21 cellular contexts compared by ENCODE assay signal in genomic region chr6:170198298-170198697, GRCh38.
A peak's percentile ranks its signal among the peaks of the same experiment; 100 is the strongest.
DNase-seq lines count a peak whose midpoint lies in the region; ATAC-seq and TF ChIP-seq lines count a peak whose summit lies in the region.
"Had no signal": no experiment of that assay in that cellular context is flagged by ENCODE, and none has a peak within 500 bp of the region (broad histone marks: within the 10 kb centered on the region; RNA-seq: fewer than 3 reads in every experiment).

No MANE protein-coding gene starts in this region.

- peak overlapping the region; percentile 38 to 65 (median 49); a peak in 21 of 22 replicates for H3K4me2 ChIP-seq in BLaER1 treated with 17β-estradiol and CSF1 and Interleukin-3, amounts not matched to agents 10 nM and 100 nM
- H3K4me2 ChIP-seq in smooth muscle cell: peak overlapping the region; percentile 23
- H3K4me2 ChIP-seq: SK-N-SH had no signal

- H3K4me1 ChIP-seq in BLaER1 treated with 17β-estradiol and CSF1 and Interleukin-3, amounts not matched to agents 10 nM and 100 nM: peaks cover 10 to 17% (median 14%) of the 10 kb centered on the region in 10 experiments
- no peaks in the 10 kb centered on the region for H3K4me1 ChIP-seq in smooth muscle cell (ENCODE audit: low read depth)
- H3K4me1 ChIP-seq: Caco-2 had no signal

- peaks cover 19 to 22% of the 10 kb centered on the region in 2 donors for H3K9me3 Mint-ChIP-seq in activated T-cell treated with anti-CD3 and anti-CD28 coated beads, Interleukin-2, amount 50 U/mL, for 72 hours

- H3K4me3 Mint-ChIP-seq in activated T-cell treated with anti-CD3 and anti-CD28 coated beads, Interleukin-2, amount 50 U/mL, for 72 hours: no peak overlapping the region
- H3K4me3 Mint-ChIP-seq: CD8-positive, alpha-beta T cell had no signal

- H2AFZ ChIP-seq in smooth muscle cell (ENCODE audit: low read depth): no peak overlapping the region

- H3K79me2 ChIP-seq in smooth muscle cell (ENCODE audit: low read depth): no peaks in the 10 kb centered on the region

- H3K27ac ChIP-seq in BLaER1 treated with 17β-estradiol and CSF1 and Interleukin-3, amounts not matched to agents 10 nM and 100 nM: no peak overlapping the region
- H3K27ac ChIP-seq in smooth muscle cell (ENCODE audit: low read depth): no peak overlapping the region
- H3K27ac ChIP-seq: C4-2B had no signal

- H3K9me3 ChIP-seq in BLaER1 treated with 17β-estradiol and CSF1 and Interleukin-3, amounts not matched to agents 10 nM and 100 nM (replicated peaks in 1 of 11): peaks cover 35 to 48% (median 39%) of the 10 kb centered on the region in 11 experiments
- peaks cover 12% of the 10 kb centered on the region for H3K9me3 ChIP-seq in smooth muscle cell (replicated peaks; ENCODE audit: low read depth)

- H3K9ac ChIP-seq in BLaER1 treated with 17β-estradiol and CSF1 and Interleukin-3, amounts not matched to agents 10 nM and 100 nM: no peak overlapping the region
- H3K9ac ChIP-seq in smooth muscle cell (ENCODE audit: low read depth): no peak overlapping the region
- H3K9ac ChIP-seq: SK-N-SH had no signal

- H3K27me3 Mint-ChIP-seq in activated T-cell treated with anti-CD3 and anti-CD28 coated beads, Interleukin-2, amount 50 U/mL, for 72 hours (ENCODE audit: low read depth): no peaks in the 10 kb centered on the region

- no peak for DNase-seq in activated T-cell treated with anti-CD3 and anti-CD28 coated beads, Interleukin-2, amount 50 U/mL, for 72 hours
- DNase-seq in activated T-cell treated with anti-CD3 and anti-CD28 coated beads, Interleukin-2, amount 50 U/mL, for 1 hour: no peak
- peak; percentile 30 for DNase-seq in dermis blood vessel endothelial cell
- no peak for DNase-seq in smooth muscle cell (lab: John Stamatoyannopoulos, UW; ENCODE audit: unreplicated experiment)
- no peak for DNase-seq in HCEC 1CT
- DNase-seq: AML-193; Caco-2; CD8-positive, alpha-beta T cell; NCI-H1092; NCI-H1417 treated with DMSO at 0.1 percent for 48 hours; NCI-H1930; NCI-H2107; NCI-H446 treated with DMSO at 0.1 percent for 48 hours; NCI-H526; NCI-H82; NK-92 treated with Interleukin-12 subunit alpha and Interleukin-12 subunit beta, amount 100 ng/mL, for 24 hours; PC-3; SK-N-SH had no signal

- no peaks in the 10 kb centered on the region for H3F3A ChIP-seq in smooth muscle cell (ENCODE audit: low read depth)

- WGBS in smooth muscle cell (ENCODE audit: low lambda C conversion rate): 45% methylated on average over 2 of the region's 2 CpGs

- no peaks in the 10 kb centered on the region; a peak in 1 of 22 replicates for H4K20me1 ChIP-seq in BLaER1 treated with 17β-estradiol and CSF1 and Interleukin-3, amounts not matched to agents 10 nM and 100 nM
- no peaks in the 10 kb centered on the region for H4K20me1 ChIP-seq in smooth muscle cell (ENCODE audit: low read depth)

- no peak overlapping the region for H3K4me3 ChIP-seq in BLaER1 treated with 17β-estradiol and CSF1 and Interleukin-3, amounts not matched to agents 10 nM and 100 nM
- no peak overlapping the region for H3K4me3 ChIP-seq in smooth muscle cell

- 0 out of 22 replicates have a peak, but pooled peaks cover 0 to 5% (median 0%) of the 10 kb centered on the region in 11 experiments for H3K27me3 ChIP-seq in BLaER1 treated with 17β-estradiol and CSF1 and Interleukin-3, amounts not matched to agents 10 nM and 100 nM
- no peaks in the 10 kb centered on the region for H3K27me3 ChIP-seq in smooth muscle cell (ENCODE audit: low read depth)

- ATAC-seq in activated T-cell treated with anti-CD3 and anti-CD28 coated beads, Interleukin-2, amount 50 U/mL, for 72 hours (replicated peaks in 1 of 2): no peak
- ATAC-seq in GM19467 (IDR thresholded peaks at IDR 0.05; ENCODE audit: unreplicated experiment): no peak
- ATAC-seq: CD8-positive, alpha-beta T cell; PC-3 had no signal

- no peaks in the 10 kb centered on the region for H3K36me3 ChIP-seq in BLaER1 treated with 17β-estradiol and CSF1 and Interleukin-3, amounts not matched to agents 10 nM and 100 nM
- H3K36me3 ChIP-seq in smooth muscle cell (ENCODE audit: low read depth): no peaks in the 10 kb centered on the region

- H3K36me3 Mint-ChIP-seq in activated T-cell treated with anti-CD3 and anti-CD28 coated beads, Interleukin-2, amount 50 U/mL, for 72 hours (ENCODE audit: insufficient read depth in 2 of 2): peaks cover 19 to 24% of the 10 kb centered on the region in 2 donors

- peaks cover 3% of the 10 kb centered on the region for H3K4me1 Mint-ChIP-seq in activated T-cell treated with anti-CD3 and anti-CD28 coated beads, Interleukin-2, amount 50 U/mL, for 72 hours (ENCODE audit: low read depth)

- TF ChIP-seq CTCF in smooth muscle cell (IDR thresholded peaks at IDR 0.05; ENCODE audit: borderline replicate concordance, insufficient read depth, poor library complexity, severe bottlenecking): no peak

- H3K27ac Mint-ChIP-seq in activated T-cell treated with anti-CD3 and anti-CD28 coated beads, Interleukin-2, amount 50 U/mL, for 72 hours: peak overlapping the region; percentile 42
- H3K27ac Mint-ChIP-seq: CD8-positive, alpha-beta T cell had no signal
